ENCODE assay signal across 11 cellular contexts in the genomic region with DNA sequence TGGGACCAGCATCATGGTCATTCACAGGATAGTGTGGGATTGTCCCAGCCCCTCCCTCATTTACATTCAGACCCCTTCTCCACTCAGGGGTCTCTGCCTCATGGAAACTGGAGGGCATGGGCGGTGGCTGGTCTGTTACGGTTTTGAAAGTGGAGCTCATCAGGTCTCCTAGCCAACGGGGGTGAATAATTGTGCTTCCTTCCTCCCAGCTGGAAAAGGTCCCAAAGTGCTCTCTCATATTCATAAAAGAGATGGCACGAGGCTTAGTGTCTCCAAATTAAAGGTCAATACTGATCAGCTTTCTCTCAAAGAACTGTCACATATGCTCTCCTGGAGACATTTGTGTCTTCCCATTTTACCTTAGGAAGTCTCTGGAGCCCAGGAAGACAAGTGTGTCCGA. TPM values are rescaled to one million over a fixed set of nuclear protein-coding genes. Genes with fewer than 3 reads are reported as not detected.
A peak's percentile ranks its signal among the peaks of the same experiment; 100 is the strongest.
DNase-seq lines count a peak whose midpoint lies in the region; ATAC-seq, FAIRE-seq and TF ChIP-seq lines count a peak whose summit lies in the region.
"Had no signal": no experiment of that assay in that cellular context is flagged by ENCODE, and none has a peak within 500 bp of the region (broad histone marks: within the 10 kb centered on the region; RNA-seq: fewer than 3 reads in every experiment).

No MANE protein-coding gene starts in this region.

- no peaks in the 10 kb centered on the region for H3K27me3 Mint-ChIP-seq in activated CD4-positive, alpha-beta T cell treated with anti-CD3 and anti-CD28 coated beads, Interleukin-2, amount 10 ng/mL, durations not matched to agents 24 days and 14 days
- H3K27me3 Mint-ChIP-seq in astrocyte (ENCODE audit: low read depth, unreplicated experiment), result no peaks in the 10 kb centered on the region
- no peaks in the 10 kb centered on the region for H3K27me3 Mint-ChIP-seq in stimulated activated naive B cell treated with anti-CD40 and anti-IgM and Interleukin-4, amounts not matched to agents 10 μg/mL and 1 μg/mL and 100 μg/mL, for 72 hours

- H3K4me3 Mint-ChIP-seq in activated CD4-positive, alpha-beta T cell treated with anti-CD3 and anti-CD28 coated beads, Interleukin-2, amount 10 ng/mL, durations not matched to agents 24 days and 14 days, result peak overlapping the region; percentile 20
- H3K4me3 Mint-ChIP-seq in astrocyte (ENCODE audit: unreplicated experiment), result no peak overlapping the region
- H3K4me3 Mint-ChIP-seq in stimulated activated naive B cell treated with anti-CD40 and anti-IgM and Interleukin-4, amounts not matched to agents 10 μg/mL and 1 μg/mL and 100 μg/mL, for 72 hours, result peak overlapping the region; percentile 19 to 44

- H3K27me3 ChIP-seq in astrocyte (ENCODE audit: insufficient read depth, low read length) (no peaks in the 10 kb centered on the region), lung (ENCODE audit: control insufficient read depth, insufficient read depth) (no peaks in the 10 kb centered on the region)

- POLR2A ChIA-PET in HEK293T (lab: Yijun Ruan, JAX), result no interaction called here

- 19 to 45% methylated on average over 5 of the region's 5 CpGs for WGBS in lung, 2 donors

- H3K27ac Mint-ChIP-seq in activated CD4-positive, alpha-beta T cell treated with anti-CD3 and anti-CD28 coated beads, Interleukin-2, amount 10 ng/mL, durations not matched to agents 24 days and 14 days, result peak overlapping the region; percentile 10
- no peak overlapping the region for H3K27ac Mint-ChIP-seq in astrocyte (ENCODE audit: unreplicated experiment)
- H3K27ac Mint-ChIP-seq in stimulated activated naive B cell treated with anti-CD40 and anti-IgM and Interleukin-4, amounts not matched to agents 10 μg/mL and 1 μg/mL and 100 μg/mL, for 72 hours, result peak overlapping the region; percentile 20

- no peak overlapping the region for H3K4me3 ChIP-seq in astrocyte (ENCODE audit: insufficient read depth, low read depth, low read length)
- no peak overlapping the region for H3K4me3 ChIP-seq in lung
- H3K4me3 ChIP-seq: A549 had no signal

- H3K4me1 Mint-ChIP-seq in activated CD4-positive, alpha-beta T cell treated with anti-CD3 and anti-CD28 coated beads, Interleukin-2, amount 10 ng/mL, durations not matched to agents 24 days and 14 days, result peaks cover 72% of the 10 kb centered on the region
- peaks cover 72% of the 10 kb centered on the region for H3K4me1 Mint-ChIP-seq in astrocyte (ENCODE audit: low read depth, unreplicated experiment)
- H3K4me1 Mint-ChIP-seq in stimulated activated naive B cell treated with anti-CD40 and anti-IgM and Interleukin-4, amounts not matched to agents 10 μg/mL and 1 μg/mL and 100 μg/mL, for 72 hours, result peaks cover 58 to 95% of the 10 kb centered on the region in 2 donors

- CTCF ChIA-PET in HEK293T (lab: Yijun Ruan, JAX), result interaction anchor here (0.6 kb wide), 1 partner anchor 179 kb away, joined by 5 read pairs; no protein-coding TSS in a partner anchor

- H3K36me3 Mint-ChIP-seq in activated CD4-positive, alpha-beta T cell treated with anti-CD3 and anti-CD28 coated beads, Interleukin-2, amount 10 ng/mL, durations not matched to agents 24 days and 14 days (ENCODE audit: low read depth), result peaks cover 46% of the 10 kb centered on the region
- peaks cover 2% of the 10 kb centered on the region for H3K36me3 Mint-ChIP-seq in astrocyte (ENCODE audit: low read depth, unreplicated experiment)
- peaks cover 4 to 18% of the 10 kb centered on the region in 2 donors for H3K36me3 Mint-ChIP-seq in stimulated activated naive B cell treated with anti-CD40 and anti-IgM and Interleukin-4, amounts not matched to agents 10 μg/mL and 1 μg/mL and 100 μg/mL, for 72 hours

- no peak for DNase-seq in activated CD4-positive, alpha-beta T cell treated with anti-CD3 and anti-CD28 coated beads, Interleukin-2, amount 10 ng/mL, durations not matched to agents 24 days and 14 days
- no peak for DNase-seq in activated CD4-positive, alpha-beta T cell treated with anti-CD3 and anti-CD28 coated beads for 4 hours
- DNase-seq in astrocyte (ENCODE audit: low read depth) (no peak), lung (ENCODE audit: low spot score) (no peak), cortex of kidney (lab: John Stamatoyannopoulos, UW) (no peak), HEK293T (ENCODE audit: extremely low spot score) (no peak)
- no peak for DNase-seq in stimulated activated naive B cell treated with anti-CD40 and anti-IgM and Interleukin-4, amounts not matched to agents 10 μg/mL and 1 μg/mL and 100 μg/mL, for 72 hours
- no peak for DNase-seq in effector CD4-positive, alpha-beta T cell
- DNase-seq: DND-41, WERI-Rb-1 had no signal

- no peak overlapping the region for H2AFZ ChIP-seq in astrocyte (ENCODE audit: low read depth, low read length)

- H3K4me1 ChIP-seq in astrocyte (ENCODE audit: insufficient read depth, low read length) (peaks cover 43% of the 10 kb centered on the region), lung (ENCODE audit: control insufficient read depth in 2 of 2, insufficient read depth in 2 of 2, low read length in 2 of 2) (peaks cover 22 to 63% of the 10 kb centered on the region in 2 donors)

- peaks cover 90% of the 10 kb centered on the region for H4K20me1 ChIP-seq in astrocyte (ENCODE audit: insufficient read depth, low read length)

- H3K36me3 ChIP-seq in astrocyte (ENCODE audit: insufficient read depth, low read length) (no peaks in the 10 kb centered on the region), lung (ENCODE audit: control insufficient read depth in 2 of 2, insufficient read depth in 2 of 2, low read length in 2 of 2) (no peaks in the 10 kb centered on the region)
- H3K36me3 ChIP-seq: WERI-Rb-1 had no signal

- no peaks in the 10 kb centered on the region for H3K9me3 Mint-ChIP-seq in activated CD4-positive, alpha-beta T cell treated with anti-CD3 and anti-CD28 coated beads, Interleukin-2, amount 10 ng/mL, durations not matched to agents 24 days and 14 days
- H3K9me3 Mint-ChIP-seq in astrocyte (ENCODE audit: unreplicated experiment), result no peaks in the 10 kb centered on the region
- no peaks in the 10 kb centered on the region for H3K9me3 Mint-ChIP-seq in stimulated activated naive B cell treated with anti-CD40 and anti-IgM and Interleukin-4, amounts not matched to agents 10 μg/mL and 1 μg/mL and 100 μg/mL, for 72 hours

- FAIRE-seq in astrocyte (lab: Jason Lieb, UNC), result no peak
- FAIRE-seq: A549 had no signal

- H3K9me3 ChIP-seq in astrocyte (ENCODE audit: insufficient read depth, low read depth, low read length) (no peaks in the 10 kb centered on the region), lung (ENCODE audit: control insufficient read depth in 2 of 2, insufficient read depth in 1 of 2, low read length in 1 of 2) (no peaks in the 10 kb centered on the region)
- H3K9me3 ChIP-seq: A549 had no signal

- H3K9ac ChIP-seq in astrocyte (ENCODE audit: low read length), result no peak overlapping the region

- no peak overlapping the region for H3K27ac ChIP-seq in astrocyte (ENCODE audit: low read depth, low read length)
- H3K27ac ChIP-seq in lung (ENCODE audit: low read depth in 1 of 2, low read length in 1 of 2), result peak overlapping the region; percentile 14 to 32
- H3K27ac ChIP-seq: A549, WERI-Rb-1 had no signal

- no peak for ATAC-seq in lung (ENCODE audit: insufficient read depth, low FRiP score)
- no peak for ATAC-seq in stimulated activated naive B cell treated with anti-CD40 and anti-IgM and Interleukin-4, amounts not matched to agents 10 μg/mL and 1 μg/mL and 100 μg/mL, for 72 hours (replicated peaks)
- ATAC-seq: A549 had no signal

- peaks cover 97% of the 10 kb centered on the region for H3K79me2 ChIP-seq in astrocyte (ENCODE audit: insufficient read depth, low read length)

- intact Hi-C loops in activated CD4-positive, alpha-beta T cell treated with anti-CD3 and anti-CD28 coated beads, Interleukin-2, amount 10 ng/mL, durations not matched to agents 24 days and 14 days (cut with micrococcal nuclease), result loop anchor here (2.0 kb wide), 1 partner anchor 35 kb away; no protein-coding TSS in a partner anchor

- no peak for TF ChIP-seq CTCF in astrocyte (IDR thresholded peaks at IDR 0.05; ENCODE audit: insufficient read depth, low read depth, low read length)
- TF ChIP-seq CTCF in lung (IDR thresholded peaks at IDR 0.05; ENCODE audit: control extremely low read depth, extremely low read depth), result no peak

- peak overlapping the region; percentile 13 for H3K4me2 ChIP-seq in astrocyte (ENCODE audit: low read length)
- H3K4me2 ChIP-seq: A549 had no signal

TF ChIP-seq in HEK293T, 16 proteins besides CTCF, POLR2A, EP300 and RAD21:
- TF ChIP-seq ELF4 (IDR thresholded peaks at IDR 0.05) (no peak), TARDBP (IDR thresholded peaks at IDR 0.05) (no peak), FOXA1 (IDR thresholded peaks at IDR 0.05) (no peak), BHLHE40 (IDR thresholded peaks at IDR 0.05; ENCODE audit: borderline replicate concordance) (no peak), HDGF (IDR thresholded peaks at IDR 0.05; ENCODE audit: borderline replicate concordance) (no peak), SUZ12 (IDR thresholded peaks at IDR 0.05) (no peak), L3MBTL2 (conservative IDR thresholded peaks at IDR 0.05) (no peak), CTBP1 (IDR thresholded peaks at IDR 0.05; ENCODE audit: borderline replicate concordance) (no peak), ZNF384 (IDR thresholded peaks at IDR 0.05) (no peak), FOXM1 (IDR thresholded peaks at IDR 0.05; ENCODE audit: borderline replicate concordance) (no peak), ARNT (IDR thresholded peaks at IDR 0.05) (no peak), LEF1 (IDR thresholded peaks at IDR 0.05; ENCODE audit: borderline replicate concordance) (no peak), NFRKB (IDR thresholded peaks at IDR 0.05) (no peak), SP1 (IDR thresholded peaks at IDR 0.05) (no peak), FOXK2 (IDR thresholded peaks at IDR 0.05) (no peak)
- TF ChIP-seq, protein P1, sequence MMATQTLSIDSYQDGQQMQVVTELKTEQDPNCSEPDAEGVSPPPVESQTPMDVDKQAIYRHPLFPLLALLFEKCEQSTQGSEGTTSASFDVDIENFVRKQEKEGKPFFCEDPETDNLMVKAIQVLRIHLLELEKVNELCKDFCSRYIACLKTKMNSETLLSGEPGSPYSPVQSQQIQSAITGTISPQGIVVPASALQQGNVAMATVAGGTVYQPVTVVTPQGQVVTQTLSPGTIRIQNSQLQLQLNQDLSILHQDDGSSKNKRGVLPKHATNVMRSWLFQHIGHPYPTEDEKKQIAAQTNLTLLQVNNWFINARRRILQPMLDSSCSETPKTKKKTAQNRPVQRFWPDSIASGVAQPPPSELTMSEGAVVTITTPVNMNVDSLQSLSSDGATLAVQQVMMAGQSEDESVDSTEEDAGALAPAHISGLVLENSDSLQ (IDR thresholded peaks at IDR 0.05), result no peak

RNA-seq across cellular contexts. Expression of a gene that starts 19.9 kb away (rescaled TPM):
- total RNA-seq in activated CD4-positive, alpha-beta T cell treated with anti-CD3 and anti-CD28 coated beads, Interleukin-2, amount 10 ng/mL, durations not matched to agents 24 days and 14 days, result 48.7 and 49.5 TPM in 2 replicates
- total RNA-seq in astrocyte (23.3 and 24.2 TPM in 2 replicates), lung (10 to 100 TPM; 13.5 to 14.8 TPM)
- 10 to 100 TPM in 1 of 2 donors, 1 to 10 TPM in 1; 3.8 to 10.4 TPM for polyA plus RNA-seq in lung
